8 cellular contexts compared by ENCODE assay signal in genomic region chr14:103522649-103523582, GRCh38. TPM values are rescaled to one million over a fixed set of nuclear protein-coding genes. Genes with fewer than 3 reads are reported as not detected.
A peak's percentile ranks its signal among the peaks of the same experiment; 100 is the strongest.
DNase-seq lines count a peak whose midpoint lies in the region; ATAC-seq and TF ChIP-seq lines count a peak whose summit lies in the region.

Gene CKB (minus strand): TSS chr14:103522830. CDS start chr14:103522493, 337 bp downstream.

- ATAC-seq in HG03342 (IDR thresholded peaks at IDR 0.05; ENCODE audit: unreplicated experiment) = no peak

- H3K27ac ChIP-seq in right atrium auricular region = peak within 1 kb of the TSS; percentile 84 to 90

- H3K9me3 ChIP-seq in right atrium auricular region = no peaks in the 10 kb centered on the region

- TF ChIP-seq CTCF in GM12865 (IDR thresholded peaks at IDR 0.05; ENCODE audit: insufficient read depth, low read depth, low read length, missing control alignments) (no peak), right atrium auricular region (IDR thresholded peaks at IDR 0.05) (no peak)

- DNase-seq in A172 (ENCODE audit: low spot score) (no peak), GM12865 (ENCODE audit: low read depth) (peak; percentile 52), NCI-H226 (peak; percentile 36), amygdala (lab: John Stamatoyannopoulos, UW) (peak in 47 of 56 donors; percentile 30 to 86 (median 67)), right atrium auricular region (ENCODE audit: low spot score) (no peak), pons (ENCODE audit: low spot score) (peak; percentile 76), SKM-1 (lab: John Stamatoyannopoulos, UW; ENCODE audit: unreplicated experiment) (no peak)

- peaks cover 0 to 78% of the 10 kb centered on the region in 2 donors for H3K4me1 ChIP-seq in right atrium auricular region

- H3K27me3 ChIP-seq in right atrium auricular region = no peaks in the 10 kb centered on the region

- H3K4me3 ChIP-seq in GM12865 (ENCODE audit: low read depth, low read length) (peak within 1 kb of the TSS; percentile 60), right atrium auricular region (peak within 1 kb of the TSS; percentile 61 to 63)

- H3K36me3 ChIP-seq in right atrium auricular region = peaks cover 4% of the 10 kb centered on the region

RNA-seq across cellular contexts. Expression of gene CKB, which starts in this region (rescaled TPM):
- 13.2 and 40.3 TPM in 2 replicates for total RNA-seq in A172 (2014; rRNA removed; shearing (Covaris generic))
- total RNA-seq in right atrium auricular region = 100 to 1,000 TPM; 546 to 707 TPM

Comparison
In these comparisons a context has a peak if more than half of its experiments do, and no peak if none do; other contexts are left out.
1. RNA of gene CKB (total RNA-seq): 546 to 707 TPM in right atrium auricular region; 13.2 to 40.3 TPM in A172; every median in the first group is over 10 times any median in the second.
2. DNase-seq: peak in GM12865 (single experiment), NCI-H226 (single experiment), amygdala (47 of 56) and pons (single experiment); none in A172 (single experiment), right atrium auricular region (single experiment) and SKM-1 (single experiment).